In the genomic region with DNA sequence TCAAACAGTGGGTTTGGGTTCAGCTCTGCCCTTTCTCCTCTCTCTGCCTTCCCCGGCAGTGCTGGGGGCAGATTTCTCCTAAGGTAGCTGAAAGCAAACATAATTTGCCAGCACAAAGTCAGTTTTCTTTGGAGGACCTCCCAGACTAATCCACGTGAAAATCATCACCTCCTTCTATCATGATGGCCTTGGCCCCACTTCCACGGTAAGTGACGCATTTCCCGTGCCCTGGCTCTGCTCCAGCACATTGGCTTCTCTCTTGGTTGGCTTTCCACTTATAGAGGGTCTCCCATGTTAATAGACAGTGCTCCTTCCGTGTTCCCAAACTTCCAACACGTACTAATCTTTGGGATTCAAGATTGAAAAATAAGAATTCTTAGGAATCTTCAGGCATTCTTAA, we compare ENCODE assay signal across 26 cellular contexts.
"Had no signal": no experiment of that assay in that cellular context is flagged by ENCODE, and none has a peak within 500 bp of the region (broad histone marks: within the 10 kb centered on the region; RNA-seq: fewer than 3 reads in every experiment).

No MANE protein-coding gene starts in this region.

- DNase-seq: dorsolateral prefrontal cortex; effector CD4-positive, alpha-beta T cell; effector memory CD4-positive, alpha-beta T cell; erythroblast; esophagus squamous epithelium; foreskin fibroblast; foreskin melanocyte; gastrocnemius medialis; heart left ventricle; hypothalamus; immature natural killer cell; left cardiac atrium; left lung; left ventricle myocardium superior; lower lobe of right lung; mammary epithelial cell; mesendoderm; midbrain; naive thymus-derived CD4-positive, alpha-beta T cell had no signal

- H3K4me2 ChIP-seq: hepatocyte had no signal

- H2AFZ ChIP-seq: hepatocyte had no signal

- H3K4me3 Mint-ChIP-seq: immature natural killer cell; memory B cell; naive thymus-derived CD4-positive, alpha-beta T cell had no signal

- H3K27ac Mint-ChIP-seq: immature natural killer cell; memory B cell; naive thymus-derived CD4-positive, alpha-beta T cell had no signal

- H3K4me1 Mint-ChIP-seq: immature natural killer cell, memory B cell had no signal

- H3K27ac ChIP-seq: coronary artery, dorsolateral prefrontal cortex, epithelial cell of prostate, esophagus squamous epithelium, gastrocnemius medialis, heart left ventricle, hepatocyte, left lung, lower lobe of right lung had no signal

- ATAC-seq: esophagus mucosa; gastrocnemius medialis; heart left ventricle; left cardiac atrium; left lung; left ventricle myocardium superior; lower lobe of right lung; naive thymus-derived CD4-positive, alpha-beta T cell had no signal

- H3K9me3 Mint-ChIP-seq: immature natural killer cell had no signal

- FAIRE-seq: colon, keratinocyte had no signal

- H3K9me3 ChIP-seq: esophagus squamous epithelium, gastrocnemius medialis, heart left ventricle, left lung, lower lobe of right lung had no signal

- H3K36me3 ChIP-seq: esophagus squamous epithelium, gastrocnemius medialis, heart left ventricle, left lung, lower lobe of right lung had no signal

- H3K4me3 ChIP-seq: coronary artery, dorsolateral prefrontal cortex, esophagus squamous epithelium, gastrocnemius medialis, heart left ventricle, hepatocyte, left lung, lower lobe of right lung had no signal

- H3K79me2 ChIP-seq: hepatocyte had no signal

- H3K4me1 ChIP-seq: esophagus squamous epithelium, gastrocnemius medialis, heart left ventricle, left lung, lower lobe of right lung had no signal

- H3K27me3 ChIP-seq: esophagus squamous epithelium, gastrocnemius medialis, heart left ventricle, hepatocyte, left lung had no signal

- H3K36me3 Mint-ChIP-seq: immature natural killer cell; memory B cell; naive thymus-derived CD4-positive, alpha-beta T cell had no signal
